Comparison of ENCODE assay signal across 19 cellular contexts in the genomic region with DNA sequence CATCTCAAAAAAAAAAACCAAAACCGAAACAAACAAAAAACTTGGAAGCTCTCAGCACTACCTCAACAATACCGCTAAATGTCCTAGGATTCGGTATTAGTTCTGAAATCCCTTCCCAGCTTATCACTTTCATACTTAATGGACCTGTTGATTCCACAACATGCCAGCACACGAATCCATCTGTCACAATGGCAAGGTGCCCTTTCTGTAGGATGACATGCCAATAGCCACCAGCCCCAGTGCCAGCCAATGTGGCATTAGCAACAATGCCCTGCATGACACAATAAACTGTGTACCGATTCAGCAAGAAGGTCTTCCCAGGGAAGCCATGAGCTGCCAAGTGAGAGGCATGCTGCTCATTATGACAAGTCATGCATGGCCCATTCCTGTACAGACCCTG. TPM values are rescaled to one million over a fixed set of nuclear protein-coding genes. Genes with fewer than 3 reads are reported as not detected.
DNase-seq lines count a peak whose midpoint lies in the region; ATAC-seq, FAIRE-seq and TF ChIP-seq lines count a peak whose summit lies in the region.
"Had no signal": no experiment of that assay in that cellular context is flagged by ENCODE, and none has a peak within 500 bp of the region (broad histone marks: within the 10 kb centered on the region; RNA-seq: fewer than 3 reads in every experiment).

No MANE protein-coding gene starts in this region.

- H3K27me3 Mint-ChIP-seq in immature natural killer cell (ENCODE audit: low read depth in 3 of 3), result peaks cover 3 to 6% (median 6%) of the 10 kb centered on the region in 3 donors

- H4K8ac ChIP-seq in mesendoderm (ENCODE audit: low read depth, low read length), result no peak overlapping the region

- POLR2A ChIA-PET in K562 (lab: Yijun Ruan, JAX), result interaction anchor here (0.6 kb wide), 1 partner anchor 15 kb away, joined by 3 read pairs; no protein-coding TSS in a partner anchor

- peaks cover 0 to 16% of the 10 kb centered on the region in 2 experiments; a peak in 3 of 5 replicates for H3K4me1 ChIP-seq in K562 (replicated peaks in 1 of 2; ENCODE audit: control insufficient read depth in 2 of 2, insufficient read depth in 2 of 2, low read length in 2 of 2)
- H3K4me1 ChIP-seq in mesendoderm (ENCODE audit: control insufficient read depth, low read depth, low read length), result no peaks in the 10 kb centered on the region
- no peaks in the 10 kb centered on the region for H3K4me1 ChIP-seq in testis

- H3K9ac ChIP-seq in K562 (ENCODE audit: insufficient read depth in 1 of 2, low read depth in 2 of 2, low read length in 2 of 2), result no peak overlapping the region
- H3K9ac ChIP-seq in mesendoderm (ENCODE audit: low read length), result no peak overlapping the region

- no peak overlapping the region for H3K56ac ChIP-seq in mesendoderm (ENCODE audit: low read length)

- no peak for TF ChIP-seq POLR2A in K562 (conservative IDR thresholded peaks at IDR 0.05)
- TF ChIP-seq POLR2A in testis (IDR thresholded peaks at IDR 0.05), result no peak

- no peak overlapping the region for H3K4ac ChIP-seq in mesendoderm (ENCODE audit: low read depth, low read length)

- H3K4me3 ChIP-seq in K562, result no peak overlapping the region
- no peak overlapping the region for H3K4me3 ChIP-seq in mesendoderm (ENCODE audit: low read length)
- no peak overlapping the region for H3K4me3 ChIP-seq in testis

- no peak overlapping the region for H4K5ac ChIP-seq in mesendoderm (ENCODE audit: low read length)

- TF ChIP-seq RAD21 in K562 (CRISPR knock-in tag; conservative IDR thresholded peaks at IDR 0.05 in 1 of 2, IDR thresholded peaks at IDR 0.05 in 1 of 2), result no peak

- H3K4me2 ChIP-seq in K562 (ENCODE audit: insufficient read depth, low read length), result no peak overlapping the region
- H3K4me2 ChIP-seq in mesendoderm (ENCODE audit: low read length), result no peak overlapping the region

- ATAC-seq in K562, result peak; percentile 29; the same call in 1 of the 3 replicates

- no peaks in the 10 kb centered on the region for H3K79me1 ChIP-seq in mesendoderm (ENCODE audit: low read length)

- no peak overlapping the region for H3K27ac Mint-ChIP-seq in immature natural killer cell
- H3K27ac Mint-ChIP-seq: CD4-positive, alpha-beta T cell; H9 had no signal

- H3K4me1 Mint-ChIP-seq in immature natural killer cell, result no peaks in the 10 kb centered on the region

- WGBS in K562 (ENCODE audit: insufficient coverage, low coverage, missing lambda C conversion rate), result 0% methylated on average over 5 of the region's 5 CpGs
- no CpG with 5 or more reads among the region's 5 CpGs for WGBS in mesendoderm (ENCODE audit: extremely low coverage, insufficient coverage, low lambda C conversion rate)
- 94 to 95% methylated on average over 5 of the region's 5 CpGs for WGBS in testis, 2 donors

- BruUV-seq in K562 (replicated peaks; lab: Mats Ljungman, UMichigan), result no TSS peak

- in situ Hi-C loops in K562 (cut with MboI), result no loop called here

- H3K9me3 Mint-ChIP-seq in immature natural killer cell, result no peaks in the 10 kb centered on the region
- H3K9me3 Mint-ChIP-seq: CD4-positive, alpha-beta T cell; H9 had no signal

- DNase-seq in DMS 273 (lab: John Stamatoyannopoulos, UW; ENCODE audit: unreplicated experiment) (peak; percentile 51), DMS 273 treated with DMSO at 0.1 percent for 48 hours (lab: John Stamatoyannopoulos, UW) (no peak), NCI-H1694 (lab: John Stamatoyannopoulos, UW) (peak; percentile 49), K562 (ENCODE audit: extremely low read depth in 1 of 4, low spot score in 3 of 4) (no peak), mesendoderm (no peak), testis (no peak), immature natural killer cell (no peak)
- DNase-seq in stimulated activated CD4-positive, alpha-beta T cell treated with anti-CD3 and anti-CD28 coated beads, Interleukin-4, amount 100 ng/mL, for 1 hour, result no peak
- DNase-seq: Calu3; CD4-positive, alpha-beta T cell; DMS153; DMS79 treated with DMSO at 0.1 percent for 48 hours; EL; GDM1; GOT3; H9 had no signal

- H3K4me3 Mint-ChIP-seq in immature natural killer cell, result no peak overlapping the region
- H3K4me3 Mint-ChIP-seq: CD4-positive, alpha-beta T cell; H9 had no signal

- no peak overlapping the region for H2BK5ac ChIP-seq in mesendoderm (ENCODE audit: low read length)

- intact Hi-C loops in K562 (cut with micrococcal nuclease) (no loop called here), testis (cut with DNase I; ENCODE audit: low total_unique reads) (no loop called here)

- no peak for TF ChIP-seq CTCF in K562 (IDR thresholded peaks at IDR 0.05 in 2 of 3, conservative IDR thresholded peaks at IDR 0.05 in 1 of 3; ENCODE audit: insufficient read depth in 2 of 3, low read depth in 1 of 3, low read length in 3 of 3)
- TF ChIP-seq CTCF in testis (IDR thresholded peaks at IDR 0.05), result no peak

- H3K79me2 ChIP-seq in K562 (ENCODE audit: control insufficient read depth, insufficient read depth, low read length) (no peaks in the 10 kb centered on the region), mesendoderm (ENCODE audit: control insufficient read depth, insufficient read depth, low read length) (no peaks in the 10 kb centered on the region)

- peaks cover 38% of the 10 kb centered on the region in 2 experiments for H3K27me3 ChIP-seq in K562 (ENCODE audit: control insufficient read depth in 2 of 2, insufficient read depth in 2 of 2, low read length in 2 of 2)
- no peaks in the 10 kb centered on the region for H3K27me3 ChIP-seq in mesendoderm (ENCODE audit: insufficient read depth, low read length, poor library complexity)
- H3K27me3 ChIP-seq in testis, result no peaks in the 10 kb centered on the region

- no peak overlapping the region for H2BK120ac ChIP-seq in mesendoderm (ENCODE audit: low read depth, low read length)

- H3K36me3 Mint-ChIP-seq in immature natural killer cell, result no peaks in the 10 kb centered on the region

- CTCF ChIA-PET in K562 (lab: Yijun Ruan, JAX; ENCODE audit: low intra/inter-chr PET ratio), result no interaction called here

- H2BK15ac ChIP-seq in mesendoderm (replicated peaks; ENCODE audit: low read depth), result no peak overlapping the region

- H4K20me1 ChIP-seq in K562 (replicated peaks; ENCODE audit: control insufficient read depth, insufficient read depth, low read length), result no peaks in the 10 kb centered on the region

- peak overlapping the region; percentile 47 for H2AK5ac ChIP-seq in mesendoderm (ENCODE audit: low read length)

- no peak overlapping the region for H3K18ac ChIP-seq in mesendoderm (ENCODE audit: low read length)

- TF ChIP-seq EP300 in K562 (IDR thresholded peaks at IDR 0.05; ENCODE audit: low read length), result no peak

- H3K9me3 ChIP-seq in K562 (replicated peaks; ENCODE audit: control insufficient read depth, insufficient read depth, low read depth, low read length) (no peaks in the 10 kb centered on the region), testis (no peaks in the 10 kb centered on the region)

- no peak overlapping the region for H3K27ac ChIP-seq in K562 (ENCODE audit: extremely low read depth, low read depth, low read length)
- no peak overlapping the region for H3K27ac ChIP-seq in mesendoderm (ENCODE audit: low read depth, low read length)
- no peak overlapping the region for H3K27ac ChIP-seq in testis
- H3K27ac ChIP-seq: 22Rv1 had no signal

- no peak for FAIRE-seq in K562 (lab: Jason Lieb, UNC)
- FAIRE-seq: GM12892, GM19239 had no signal

- H3K23ac ChIP-seq in mesendoderm (ENCODE audit: low read length), result no peak overlapping the region

- peaks cover 3% of the 10 kb centered on the region for H3K9me1 ChIP-seq in K562 (ENCODE audit: control insufficient read depth, insufficient read depth, low read length)

- no peaks in the 10 kb centered on the region for H3K36me3 ChIP-seq in K562 (ENCODE audit: control insufficient read depth, insufficient read depth, low read length)
- H3K36me3 ChIP-seq in mesendoderm (ENCODE audit: control insufficient read depth, insufficient read depth, low read length), result no peaks in the 10 kb centered on the region
- no peaks in the 10 kb centered on the region for H3K36me3 ChIP-seq in testis (ENCODE audit: low read depth, missing control alignments)

- H2AFZ ChIP-seq in K562 (ENCODE audit: low read depth, low read length), result no peak overlapping the region

TF ChIP-seq in K562, 482 proteins besides CTCF, POLR2A, EP300 and RAD21 (continues in another document):
- TF ChIP-seq HMBOX1 (IDR thresholded peaks at IDR 0.05), result no peak
- no peak for TF ChIP-seq NFE2L1 (tag; IDR thresholded peaks at IDR 0.05; ENCODE audit: borderline replicate concordance, low read depth)
- peak; percentile 26; the same call in 1 of the 2 replicates for TF ChIP-seq EZH2 (IDR thresholded peaks at IDR 0.05; ENCODE audit: borderline replicate concordance, low read depth, low read length)

RNA-seq across cellular contexts. Expression of gene CHCHD3, which starts 35.5 kb away (rescaled TPM):
- total RNA-seq in K562 (2011; cell fraction: chromatin; rRNA removed; ENCODE audit: low replicate concordance), result 87.4 and 161 TPM in 2 replicates
- 66.5 and 86.1 TPM in 2 replicates for total RNA-seq in K562 (2011; cell fraction: nucleolus; rRNA removed)
- total RNA-seq in K562 (2011; cell fraction: nucleoplasm; rRNA removed), result 95.3 and 156 TPM in 2 replicates
- total RNA-seq in K562 (2014; rRNA removed) (254 and 266 TPM in 2 replicates), K562 (2014; rRNA removed; fragmentation: Illumina TruSeq; extraction: Trizol) (238 and 252 TPM in 2 replicates), K562 (2015; rRNA removed; fragmentation: Illumina TruSeq; extraction: Trizol) (230 and 245 TPM in 2 replicates), K562 (2021) (170 and 177 TPM in 2 replicates), testis (10 to 100 TPM; 47.9 to 53.0 TPM)
- polyA plus RNA-seq in K562 (2011; rRNA removed) (204 and 232 TPM in 2 replicates), K562 (2014; fragmentation: Illumina TruSeq; extraction: Trizol) (219 and 279 TPM in 2 replicates), K562 (2014; fragmentation: Nextera tagmentation; extraction: Ambion mirVana) (100 to 1,000 TPM in 1 of 2 experiments, 10 to 100 TPM in 1; 66.2 to 110 TPM), K562 (2014; rRNA removed) (157 and 165 TPM in 2 replicates), testis (ENCODE audit: insufficient read depth, low read depth, low replicate concordance) (44.0 TPM), immature natural killer cell (10 to 100 TPM; 57.8 to 65.9 (median 61.4) TPM)
- polyA plus RNA-seq in K562 (2011; cell fraction: cytosol; rRNA removed), result 61.4 and 114 TPM in 2 replicates
- polyA plus RNA-seq in K562 (2011; cell fraction: nucleus; rRNA removed), result 42.6 and 86.9 TPM in 2 replicates
- 158 and 160 TPM in 2 replicates for polyA plus RNA-seq in K562 (2012)
- 272 and 340 TPM in 2 replicates for polyA minus RNA-seq in K562 (2011; rRNA and poly(A)+ RNA removed)
- polyA minus RNA-seq in K562 (2011; cell fraction: cytosol; rRNA and poly(A)+ RNA removed), result 147 and 159 TPM in 2 replicates
- polyA minus RNA-seq in K562 (2011; cell fraction: nucleus; rRNA and poly(A)+ RNA removed), result 90.2 and 142 TPM in 2 replicates
- polyA plus RNA-seq in mesendoderm (2013, experiment 1 of 2), result 126 TPM
- 129 TPM for polyA plus RNA-seq in mesendoderm (2013, experiment 2 of 2)

Comparison
In these comparisons a context has a peak if more than half of its experiments do, and no peak if none do; other contexts are left out.
1. DNase-seq: peak in DMS 273 (single experiment) and NCI-H1694 (single experiment); none in DMS 273 treated with DMSO at 0.1 percent for 48 hours (single experiment), K562 (0 of 4), mesendoderm (single experiment), testis (single experiment), immature natural killer cell (0 of 3) and stimulated activated CD4-positive, alpha-beta T cell treated with anti-CD3 and anti-CD28 coated beads, Interleukin-4, amount 100 ng/mL, for 1 hour (single experiment).